1 cellular context compared by ENCODE assay signal in the genomic region with DNA sequence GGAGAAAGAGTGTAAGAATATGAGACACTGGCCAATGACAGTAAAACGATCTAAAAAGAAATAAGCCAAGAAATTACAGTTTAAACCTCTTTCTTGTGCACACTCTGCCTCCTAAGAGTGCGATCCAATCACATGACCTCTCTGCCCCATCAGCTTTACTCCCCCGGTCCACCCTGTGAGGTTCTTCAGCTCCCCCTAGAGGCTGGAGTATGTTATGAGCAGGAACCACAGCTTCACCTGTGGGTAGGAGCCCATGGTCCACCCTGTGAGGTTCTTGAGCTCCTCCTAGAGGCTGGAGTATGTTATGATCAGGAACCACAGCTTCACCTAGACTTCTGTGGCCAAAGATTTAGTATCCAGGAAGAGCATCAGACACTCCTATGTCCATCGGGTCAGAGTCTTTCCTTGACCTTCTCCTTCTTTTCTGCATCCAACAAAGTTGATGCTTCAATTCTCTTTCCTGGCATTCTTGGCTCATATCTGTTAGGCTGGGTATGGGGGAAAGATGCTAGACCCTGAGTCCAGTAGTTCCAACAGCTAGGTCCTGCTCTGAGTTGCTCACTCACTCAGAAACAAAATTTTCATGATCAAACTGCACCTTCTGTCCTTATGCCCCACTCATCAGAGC.
TF ChIP-seq lines count a peak whose summit lies in the region.

No MANE protein-coding gene starts in this region.

TF ChIP-seq in HEK293, 187 proteins besides CTCF, POLR2A, EP300 and RAD21 (continued from another document and continues in another):
- TF ChIP-seq, protein P1, sequence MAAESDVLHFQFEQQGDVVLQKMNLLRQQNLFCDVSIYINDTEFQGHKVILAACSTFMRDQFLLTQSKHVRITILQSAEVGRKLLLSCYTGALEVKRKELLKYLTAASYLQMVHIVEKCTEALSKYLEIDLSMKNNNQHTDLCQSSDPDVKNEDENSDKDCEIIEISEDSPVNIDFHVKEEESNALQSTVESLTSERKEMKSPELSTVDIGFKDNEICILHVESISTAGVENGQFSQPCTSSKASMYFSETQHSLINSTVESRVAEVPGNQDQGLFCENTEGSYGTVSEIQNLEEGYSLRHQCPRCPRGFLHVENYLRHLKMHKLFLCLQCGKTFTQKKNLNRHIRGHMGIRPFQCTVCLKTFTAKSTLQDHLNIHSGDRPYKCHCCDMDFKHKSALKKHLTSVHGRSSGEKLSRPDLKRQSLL (tag by site-specific recombination; IDR thresholded peaks at IDR 0.05): no peak
- no peak for TF ChIP-seq ZNF302 (tag by site-specific recombination; IDR thresholded peaks at IDR 0.05; ENCODE audit: low read depth)
- no peak for TF ChIP-seq ZNF548 (tag by site-specific recombination; IDR thresholded peaks at IDR 0.05)
- TF ChIP-seq TCF7L2 (IDR thresholded peaks at IDR 0.05; ENCODE audit: borderline replicate concordance, low read depth, low read length): no peak
- TF ChIP-seq ZNF830 (tag by site-specific recombination; IDR thresholded peaks at IDR 0.05; ENCODE audit: low read depth): no peak
- TF ChIP-seq ZNF768 (tag by site-specific recombination; IDR thresholded peaks at IDR 0.05): no peak
- TF ChIP-seq ZNF610 (tag by site-specific recombination; IDR thresholded peaks at IDR 0.05; ENCODE audit: borderline replicate concordance): no peak
- TF ChIP-seq, protein P2, sequence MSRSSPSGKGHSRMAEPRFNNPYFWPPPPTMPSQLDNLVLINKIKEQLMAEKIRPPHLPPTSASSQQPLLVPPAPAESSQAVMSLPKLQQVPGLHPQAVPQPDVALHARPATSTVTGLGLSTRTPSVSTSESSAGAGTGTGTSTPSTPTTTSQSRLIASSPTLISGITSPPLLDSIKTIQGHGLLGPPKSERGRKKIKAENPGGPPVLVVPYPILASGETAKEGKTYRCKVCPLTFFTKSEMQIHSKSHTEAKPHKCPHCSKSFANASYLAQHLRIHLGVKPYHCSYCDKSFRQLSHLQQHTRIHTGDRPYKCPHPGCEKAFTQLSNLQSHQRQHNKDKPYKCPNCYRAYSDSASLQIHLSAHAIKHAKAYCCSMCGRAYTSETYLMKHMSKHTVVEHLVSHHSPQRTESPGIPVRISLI (tag by site-specific recombination; IDR thresholded peaks at IDR 0.05): no peak
- TF ChIP-seq ZNF785 (tag by site-specific recombination; IDR thresholded peaks at IDR 0.05): no peak
- TF ChIP-seq ZNF37A (tag by site-specific recombination; IDR thresholded peaks at IDR 0.05): no peak
- TF ChIP-seq FEZF1 (tag by site-specific recombination; IDR thresholded peaks at IDR 0.05): no peak
- no peak for TF ChIP-seq ZNF677 (tag by site-specific recombination; IDR thresholded peaks at IDR 0.05)
- no peak for TF ChIP-seq SP2 (tag by site-specific recombination; IDR thresholded peaks at IDR 0.05)
- TF ChIP-seq ZNF658 (tag by site-specific recombination; IDR thresholded peaks at IDR 0.05): no peak
- TF ChIP-seq ZNF23 (tag by site-specific recombination; IDR thresholded peaks at IDR 0.05; ENCODE audit: borderline replicate concordance): no peak
- TF ChIP-seq, protein P3, sequence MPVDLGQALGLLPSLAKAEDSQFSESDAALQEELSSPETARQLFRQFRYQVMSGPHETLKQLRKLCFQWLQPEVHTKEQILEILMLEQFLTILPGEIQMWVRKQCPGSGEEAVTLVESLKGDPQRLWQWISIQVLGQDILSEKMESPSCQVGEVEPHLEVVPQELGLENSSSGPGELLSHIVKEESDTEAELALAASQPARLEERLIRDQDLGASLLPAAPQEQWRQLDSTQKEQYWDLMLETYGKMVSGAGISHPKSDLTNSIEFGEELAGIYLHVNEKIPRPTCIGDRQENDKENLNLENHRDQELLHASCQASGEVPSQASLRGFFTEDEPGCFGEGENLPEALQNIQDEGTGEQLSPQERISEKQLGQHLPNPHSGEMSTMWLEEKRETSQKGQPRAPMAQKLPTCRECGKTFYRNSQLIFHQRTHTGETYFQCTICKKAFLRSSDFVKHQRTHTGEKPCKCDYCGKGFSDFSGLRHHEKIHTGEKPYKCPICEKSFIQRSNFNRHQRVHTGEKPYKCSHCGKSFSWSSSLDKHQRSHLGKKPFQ (tag by site-specific recombination; IDR thresholded peaks at IDR 0.05): no peak
- no peak for TF ChIP-seq ZNF521 (tag by site-specific recombination; IDR thresholded peaks at IDR 0.05)
- TF ChIP-seq ZBTB1 (tag by site-specific recombination; IDR thresholded peaks at IDR 0.05): no peak
- TF ChIP-seq HOXD13 (CRISPR knock-in tag; IDR thresholded peaks at IDR 0.05; ENCODE audit: borderline replicate concordance): no peak
- peak; percentile 97 for TF ChIP-seq SCRT2 (tag by site-specific recombination; IDR thresholded peaks at IDR 0.05)
- no peak for TF ChIP-seq ZNF16 (tag by site-specific recombination; IDR thresholded peaks at IDR 0.05; ENCODE audit: low read depth)
- no peak for TF ChIP-seq ZNF341 (tag by site-specific recombination; IDR thresholded peaks at IDR 0.05; ENCODE audit: low read depth)
- no peak for TF ChIP-seq ZNF558 (tag by site-specific recombination; IDR thresholded peaks at IDR 0.05)
- TF ChIP-seq, protein P4, sequence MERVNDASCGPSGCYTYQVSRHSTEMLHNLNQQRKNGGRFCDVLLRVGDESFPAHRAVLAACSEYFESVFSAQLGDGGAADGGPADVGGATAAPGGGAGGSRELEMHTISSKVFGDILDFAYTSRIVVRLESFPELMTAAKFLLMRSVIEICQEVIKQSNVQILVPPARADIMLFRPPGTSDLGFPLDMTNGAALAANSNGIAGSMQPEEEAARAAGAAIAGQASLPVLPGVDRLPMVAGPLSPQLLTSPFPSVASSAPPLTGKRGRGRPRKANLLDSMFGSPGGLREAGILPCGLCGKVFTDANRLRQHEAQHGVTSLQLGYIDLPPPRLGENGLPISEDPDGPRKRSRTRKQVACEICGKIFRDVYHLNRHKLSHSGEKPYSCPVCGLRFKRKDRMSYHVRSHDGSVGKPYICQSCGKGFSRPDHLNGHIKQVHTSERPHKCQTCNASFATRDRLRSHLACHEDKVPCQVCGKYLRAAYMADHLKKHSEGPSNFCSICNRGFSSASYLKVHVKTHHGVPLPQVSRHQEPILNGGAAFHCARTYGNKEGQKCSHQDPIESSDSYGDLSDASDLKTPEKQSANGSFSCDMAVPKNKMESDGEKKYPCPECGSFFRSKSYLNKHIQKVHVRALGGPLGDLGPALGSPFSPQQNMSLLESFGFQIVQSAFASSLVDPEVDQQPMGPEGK (tag by site-specific recombination; IDR thresholded peaks at IDR 0.05): peak; percentile 53; the same call in 1 of the 2 replicates
- TF ChIP-seq ZNF645 (tag by site-specific recombination; IDR thresholded peaks at IDR 0.05): no peak
- TF ChIP-seq SCRT1 (tag by site-specific recombination; IDR thresholded peaks at IDR 0.05; ENCODE audit: borderline replicate concordance): peak; percentile 95
- TF ChIP-seq ZNF560 (tag by site-specific recombination; IDR thresholded peaks at IDR 0.05; ENCODE audit: borderline replicate concordance): no peak
- TF ChIP-seq, protein P5, sequence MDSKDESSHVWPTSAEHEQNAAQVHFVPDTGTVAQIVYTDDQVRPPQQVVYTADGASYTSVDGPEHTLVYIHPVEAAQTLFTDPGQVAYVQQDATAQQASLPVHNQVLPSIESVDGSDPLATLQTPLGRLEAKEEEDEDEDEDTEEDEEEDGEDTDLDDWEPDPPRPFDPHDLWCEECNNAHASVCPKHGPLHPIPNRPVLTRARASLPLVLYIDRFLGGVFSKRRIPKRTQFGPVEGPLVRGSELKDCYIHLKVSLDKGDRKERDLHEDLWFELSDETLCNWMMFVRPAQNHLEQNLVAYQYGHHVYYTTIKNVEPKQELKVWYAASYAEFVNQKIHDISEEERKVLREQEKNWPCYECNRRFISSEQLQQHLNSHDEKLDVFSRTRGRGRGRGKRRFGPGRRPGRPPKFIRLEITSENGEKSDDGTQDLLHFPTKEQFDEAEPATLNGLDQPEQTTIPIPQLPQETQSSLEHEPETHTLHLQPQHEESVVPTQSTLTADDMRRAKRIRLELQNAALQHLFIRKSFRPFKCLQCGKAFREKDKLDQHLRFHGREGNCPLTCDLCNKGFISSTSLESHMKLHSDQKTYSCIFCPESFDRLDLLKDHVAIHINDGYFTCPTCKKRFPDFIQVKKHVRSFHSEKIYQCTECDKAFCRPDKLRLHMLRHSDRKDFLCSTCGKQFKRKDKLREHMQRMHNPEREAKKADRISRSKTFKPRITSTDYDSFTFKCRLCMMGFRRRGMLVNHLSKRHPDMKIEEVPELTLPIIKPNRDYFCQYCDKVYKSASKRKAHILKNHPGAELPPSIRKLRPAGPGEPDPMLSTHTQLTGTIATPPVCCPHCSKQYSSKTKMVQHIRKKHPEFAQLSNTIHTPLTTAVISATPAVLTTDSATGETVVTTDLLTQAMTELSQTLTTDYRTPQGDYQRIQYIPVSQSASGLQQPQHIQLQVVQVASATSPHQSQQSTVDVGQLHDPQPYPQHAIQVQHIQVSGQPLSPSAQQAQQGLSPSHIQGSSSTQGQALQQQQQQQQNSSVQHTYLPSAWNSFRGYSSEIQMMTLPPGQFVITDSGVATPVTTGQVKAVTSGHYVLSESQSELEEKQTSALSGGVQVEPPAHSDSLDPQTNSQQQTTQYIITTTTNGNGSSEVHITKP (tag by site-specific recombination; IDR thresholded peaks at IDR 0.05): peak; percentile 22; the same call in 1 of the 2 replicates
- no peak for TF ChIP-seq ZNF221 (tag by site-specific recombination; IDR thresholded peaks at IDR 0.05; ENCODE audit: borderline replicate concordance)
- no peak for TF ChIP-seq ZBTB7A (tag by site-specific recombination; IDR thresholded peaks at IDR 0.05; ENCODE audit: low read depth)
- no peak for TF ChIP-seq ZBTB17 (tag by site-specific recombination; IDR thresholded peaks at IDR 0.05)
- TF ChIP-seq, protein P6, sequence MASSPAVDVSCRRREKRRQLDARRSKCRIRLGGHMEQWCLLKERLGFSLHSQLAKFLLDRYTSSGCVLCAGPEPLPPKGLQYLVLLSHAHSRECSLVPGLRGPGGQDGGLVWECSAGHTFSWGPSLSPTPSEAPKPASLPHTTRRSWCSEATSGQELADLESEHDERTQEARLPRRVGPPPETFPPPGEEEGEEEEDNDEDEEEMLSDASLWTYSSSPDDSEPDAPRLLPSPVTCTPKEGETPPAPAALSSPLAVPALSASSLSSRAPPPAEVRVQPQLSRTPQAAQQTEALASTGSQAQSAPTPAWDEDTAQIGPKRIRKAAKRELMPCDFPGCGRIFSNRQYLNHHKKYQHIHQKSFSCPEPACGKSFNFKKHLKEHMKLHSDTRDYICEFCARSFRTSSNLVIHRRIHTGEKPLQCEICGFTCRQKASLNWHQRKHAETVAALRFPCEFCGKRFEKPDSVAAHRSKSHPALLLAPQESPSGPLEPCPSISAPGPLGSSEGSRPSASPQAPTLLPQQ (tag by site-specific recombination; IDR thresholded peaks at IDR 0.05): no peak
- 0 out of 2 replicates have a peak, but pooled peaks have one; percentile 37 for TF ChIP-seq SP7 (tag by site-specific recombination; IDR thresholded peaks at IDR 0.05)
- TF ChIP-seq ZXDB (tag by site-specific recombination; IDR thresholded peaks at IDR 0.05): no peak
- TF ChIP-seq MEIS1 (CRISPR knock-in tag; IDR thresholded peaks at IDR 0.05; ENCODE audit: borderline replicate concordance): no peak
- no peak for TF ChIP-seq ZNF585B (tag by site-specific recombination; IDR thresholded peaks at IDR 0.05)
- TF ChIP-seq ZNF10 (tag by site-specific recombination; IDR thresholded peaks at IDR 0.05): 0 out of 2 replicates have a peak, but pooled peaks have one; percentile 28
- TF ChIP-seq ZNF169 (tag by site-specific recombination; IDR thresholded peaks at IDR 0.05): no peak
- no peak for TF ChIP-seq KLF16 (tag by site-specific recombination; IDR thresholded peaks at IDR 0.05)
- no peak for TF ChIP-seq ZFP37 (tag by site-specific recombination; IDR thresholded peaks at IDR 0.05)
- TF ChIP-seq ZNF140 (tag by site-specific recombination; IDR thresholded peaks at IDR 0.05): no peak
- no peak for TF ChIP-seq ZSCAN23 (tag by site-specific recombination; IDR thresholded peaks at IDR 0.05)
- TF ChIP-seq PBX3 (CRISPR knock-in tag; IDR thresholded peaks at IDR 0.05): no peak
- TF ChIP-seq, protein P7, sequence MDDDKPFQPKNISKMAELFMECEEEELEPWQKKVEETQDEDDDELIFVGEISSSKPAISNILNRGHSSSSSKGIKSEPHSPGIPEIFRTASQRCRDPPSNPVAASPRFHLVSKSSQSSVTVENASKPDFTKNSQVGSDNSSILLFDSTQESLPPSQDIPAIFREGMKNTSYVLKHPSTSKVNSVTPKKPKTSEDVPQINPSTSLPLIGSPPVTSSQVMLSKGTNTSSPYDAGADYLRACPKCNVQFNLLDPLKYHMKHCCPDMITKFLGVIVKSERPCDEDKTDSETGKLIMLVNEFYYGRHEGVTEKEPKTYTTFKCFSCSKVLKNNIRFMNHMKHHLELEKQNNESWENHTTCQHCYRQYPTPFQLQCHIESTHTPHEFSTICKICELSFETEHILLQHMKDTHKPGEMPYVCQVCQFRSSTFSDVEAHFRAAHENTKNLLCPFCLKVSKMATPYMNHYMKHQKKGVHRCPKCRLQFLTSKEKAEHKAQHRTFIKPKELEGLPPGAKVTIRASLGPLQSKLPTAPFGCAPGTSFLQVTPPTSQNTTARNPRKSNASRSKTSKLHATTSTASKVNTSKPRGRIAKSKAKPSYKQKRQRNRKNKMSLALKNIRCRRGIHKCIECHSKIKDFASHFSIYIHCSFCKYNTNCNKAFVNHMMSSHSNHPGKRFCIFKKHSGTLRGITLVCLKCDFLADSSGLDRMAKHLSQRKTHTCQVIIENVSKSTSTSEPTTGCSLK (tag by site-specific recombination; IDR thresholded peaks at IDR 0.05): no peak
- TF ChIP-seq ZNF629 (tag by site-specific recombination; IDR thresholded peaks at IDR 0.05): no peak
